8 cellular contexts compared by ENCODE assay signal in the genomic region with DNA sequence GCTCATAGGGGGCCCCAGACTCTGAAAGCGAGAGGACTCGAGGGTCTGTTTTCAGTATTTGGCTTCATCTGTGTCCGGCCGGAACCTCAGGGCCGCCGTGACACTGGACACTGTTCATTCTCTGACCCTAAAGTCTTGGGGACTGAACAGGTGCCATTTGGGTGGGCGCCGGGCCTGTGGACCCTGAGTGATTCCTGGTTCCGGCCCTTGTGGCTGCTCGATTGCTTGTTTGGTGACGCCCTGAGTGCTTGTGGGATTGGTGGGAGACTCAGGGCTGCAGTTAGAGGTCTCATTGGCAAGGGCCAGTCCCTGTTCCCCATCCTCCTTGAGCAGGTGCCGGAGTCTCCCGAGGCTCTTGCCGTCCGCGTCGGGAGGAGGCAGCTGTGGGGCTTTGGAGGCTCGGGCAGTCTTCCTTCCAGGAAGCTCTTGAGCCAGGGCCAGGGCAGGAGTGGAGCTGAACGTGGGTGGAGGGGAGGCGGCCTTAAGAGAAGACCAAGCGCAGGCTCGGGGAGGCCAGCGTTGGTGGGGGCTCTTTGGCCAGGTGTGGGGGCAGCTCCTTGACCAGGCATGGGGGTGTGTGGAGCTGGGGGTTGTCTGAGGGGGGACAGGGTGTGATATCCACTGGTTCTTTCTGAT. TPM values are rescaled to one million over a fixed set of nuclear protein-coding genes. Genes with fewer than 3 reads are reported as not detected.
DNase-seq lines count a peak whose midpoint lies in the region; ATAC-seq and TF ChIP-seq lines count a peak whose summit lies in the region.

No MANE protein-coding gene starts in this region.

- POLR2A ChIA-PET in CD8-positive, alpha-beta T cell (lab: Charles Lee), result no interaction called here
- POLR2A ChIA-PET in WTC11 (lab: Charles Lee), result interaction anchor here (0.6 to 0.9 kb wide), 2 partner anchors 8 to 145 kb away, joined by 3 to 5 read pairs; no protein-coding TSS in a partner anchor

- H3K4me3 Mint-ChIP-seq in CD8-positive, alpha-beta T cell, result peak overlapping the region; percentile 64
- peak overlapping the region; percentile 46 for H3K4me3 Mint-ChIP-seq in WTC11

- no peak for DNase-seq in CD8-positive, alpha-beta T cell
- DNase-seq in WTC11 (ENCODE audit: low spot score) (no peak), fibroblast of mammary gland (ENCODE audit: low read depth) (peak; percentile 71)
- no peak for DNase-seq in activated CD4-positive, alpha-beta T cell treated with anti-CD3 and anti-CD28 coated beads for 1 hour
- DNase-seq in effector CD8-positive, alpha-beta T cell (lab: John Stamatoyannopoulos, UW), result no peak

- no peaks in the 10 kb centered on the region for H3K9me3 Mint-ChIP-seq in CD8-positive, alpha-beta T cell
- no peaks in the 10 kb centered on the region for H3K9me3 Mint-ChIP-seq in WTC11

- H3K4me3 ChIP-seq in CD8-positive, alpha-beta T cell (ENCODE audit: low read depth, low read length), result peak overlapping the region; percentile 17
- H3K4me3 ChIP-seq in fibroblast of mammary gland (ENCODE audit: control insufficient read depth, low read depth, low read length) (peak overlapping the region; percentile 38), parathyroid adenoma (ENCODE audit: low read depth, low read length) (peak overlapping the region; percentile 51)

- no peak overlapping the region for H3K9ac ChIP-seq in parathyroid adenoma

- H3K79me2 ChIP-seq in parathyroid adenoma, result peaks cover 75% of the 10 kb centered on the region

- no peaks in the 10 kb centered on the region for H3K9me3 ChIP-seq in CD8-positive, alpha-beta T cell (ENCODE audit: low read length)
- H3K9me3 ChIP-seq in parathyroid adenoma (ENCODE audit: control insufficient read depth, low read length), result no peaks in the 10 kb centered on the region

- peak overlapping the region; percentile 75 for H3K4me2 ChIP-seq in parathyroid adenoma (ENCODE audit: low read length)

- peaks cover 27% of the 10 kb centered on the region for H3K36me3 ChIP-seq in CD8-positive, alpha-beta T cell (ENCODE audit: insufficient read depth, low read length)
- H3K36me3 ChIP-seq in parathyroid adenoma (ENCODE audit: control insufficient read depth, insufficient read depth, low read length), result no peaks in the 10 kb centered on the region

- no peak for TF ChIP-seq CTCF in CD8-positive, alpha-beta T cell (IDR thresholded peaks at IDR 0.05)
- TF ChIP-seq CTCF in WTC11 (IDR thresholded peaks at IDR 0.05), result no peak
- no peak for TF ChIP-seq CTCF in fibroblast of mammary gland (conservative IDR thresholded peaks at IDR 0.05; ENCODE audit: control insufficient read depth, insufficient read depth, low read depth, low read length)
- TF ChIP-seq CTCF in parathyroid adenoma (IDR thresholded peaks at IDR 0.05), result no peak

- no peaks in the 10 kb centered on the region for H3K27me3 Mint-ChIP-seq in CD8-positive, alpha-beta T cell (ENCODE audit: low read depth)
- no peaks in the 10 kb centered on the region for H3K27me3 Mint-ChIP-seq in WTC11 (ENCODE audit: low read depth)

- CTCF ChIA-PET in CD8-positive, alpha-beta T cell (lab: Charles Lee), result no interaction called here
- CTCF ChIA-PET in WTC11 (lab: Charles Lee), result interaction anchor here (0.5 kb wide), 1 partner anchor 49 kb away, joined by 4 read pairs; no protein-coding TSS in a partner anchor

- H3K27me3 ChIP-seq in CD8-positive, alpha-beta T cell (ENCODE audit: insufficient read depth, low read length), result no peaks in the 10 kb centered on the region
- H3K27me3 ChIP-seq in parathyroid adenoma (ENCODE audit: control insufficient read depth, insufficient read depth, low read length), result no peaks in the 10 kb centered on the region

- H3K4me1 Mint-ChIP-seq in CD8-positive, alpha-beta T cell (ENCODE audit: low read depth), result peaks cover 46% of the 10 kb centered on the region
- peaks cover 40% of the 10 kb centered on the region for H3K4me1 Mint-ChIP-seq in WTC11

- H3K27ac ChIP-seq in CD8-positive, alpha-beta T cell (ENCODE audit: low read depth, low read length), result peak overlapping the region; percentile 20
- peak overlapping the region; percentile 96 for H3K27ac ChIP-seq in parathyroid adenoma

- no peak overlapping the region for H2AFZ ChIP-seq in parathyroid adenoma

- intact Hi-C loops in CD8-positive, alpha-beta T cell (cut with DNase I, micrococcal nuclease), result no loop called here

- H3K27ac Mint-ChIP-seq in CD8-positive, alpha-beta T cell, result peak overlapping the region; percentile 81
- H3K27ac Mint-ChIP-seq in WTC11, result peak overlapping the region; percentile 95

- H3K36me3 Mint-ChIP-seq in CD8-positive, alpha-beta T cell, result peaks cover 47% of the 10 kb centered on the region
- peaks cover 51% of the 10 kb centered on the region for H3K36me3 Mint-ChIP-seq in WTC11

- H3K4me1 ChIP-seq in CD8-positive, alpha-beta T cell (ENCODE audit: insufficient read depth, low read length), result peaks cover 46% of the 10 kb centered on the region
- peaks cover 39% of the 10 kb centered on the region for H3K4me1 ChIP-seq in parathyroid adenoma

- ATAC-seq in CD8-positive, alpha-beta T cell, result no peak
- ATAC-seq in WTC11, result no peak
- ATAC-seq in HG03039 (IDR thresholded peaks at IDR 0.05; ENCODE audit: unreplicated experiment), result no peak
- no peak for ATAC-seq in GM21381 (IDR thresholded peaks at IDR 0.05; ENCODE audit: unreplicated experiment)

TF ChIP-seq in WTC11, 78 proteins besides CTCF, POLR2A, EP300 and RAD21:
- TF ChIP-seq NFATC4 (CRISPR knock-in tag; IDR thresholded peaks at IDR 0.05) (no peak), FOXP1 (CRISPR knock-in tag; IDR thresholded peaks at IDR 0.05; ENCODE audit: borderline replicate concordance) (0 out of 2 replicates have a peak, but pooled peaks have one; percentile 34), ETV6 (CRISPR knock-in tag; IDR thresholded peaks at IDR 0.05) (no peak), TP53 (CRISPR knock-in tag; IDR thresholded peaks at IDR 0.05) (no peak), ELF4 (CRISPR knock-in tag; IDR thresholded peaks at IDR 0.05; ENCODE audit: low read depth) (no peak), GABPB1 (CRISPR knock-in tag; IDR thresholded peaks at IDR 0.05) (no peak), ATF1 (CRISPR knock-in tag; IDR thresholded peaks at IDR 0.05) (no peak)
- TF ChIP-seq, protein P1, sequence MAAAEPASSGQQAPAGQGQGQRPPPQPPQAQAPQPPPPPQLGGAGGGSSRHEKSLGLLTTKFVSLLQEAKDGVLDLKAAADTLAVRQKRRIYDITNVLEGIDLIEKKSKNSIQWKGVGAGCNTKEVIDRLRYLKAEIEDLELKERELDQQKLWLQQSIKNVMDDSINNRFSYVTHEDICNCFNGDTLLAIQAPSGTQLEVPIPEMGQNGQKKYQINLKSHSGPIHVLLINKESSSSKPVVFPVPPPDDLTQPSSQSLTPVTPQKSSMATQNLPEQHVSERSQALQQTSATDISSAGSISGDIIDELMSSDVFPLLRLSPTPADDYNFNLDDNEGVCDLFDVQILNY (CRISPR knock-in tag; IDR thresholded peaks at IDR 0.05), result no peak

RNA-seq across cellular contexts. Expression of a gene that starts 4.7 kb away (rescaled TPM):
- 100 to 1,000 TPM; 248 to 266 TPM for total RNA-seq in CD8-positive, alpha-beta T cell
- total RNA-seq in WTC11 (2021), result 663 to 692 TPM (median 680 TPM) in 3 replicates

RNA-seq across cellular contexts. Expression of a gene that starts 19.8 kb away (rescaled TPM):
- not detected for total RNA-seq in CD8-positive, alpha-beta T cell
- total RNA-seq in WTC11 (2021), result 60.6 to 86.8 TPM (median 83.9 TPM) in 3 replicates

RNA-seq across cellular contexts. Expression of a gene that starts 25.7 kb away (rescaled TPM):
- total RNA-seq in CD8-positive, alpha-beta T cell, result under 1 TPM; 0.69 to 0.87 TPM
- 1.2 to 3.3 TPM (median 2.5 TPM) in 3 replicates for total RNA-seq in WTC11 (2021)

RNA-seq across cellular contexts. Expression of a gene that starts 38.8 kb away (rescaled TPM):
- total RNA-seq in CD8-positive, alpha-beta T cell, result not detected
- 0.53 to 0.82 TPM (median 0.61 TPM) in 3 replicates for total RNA-seq in WTC11 (2021)

RNA-seq across cellular contexts. Expression of a gene that starts 50.1 kb away (rescaled TPM):
- total RNA-seq in CD8-positive, alpha-beta T cell, result not detected
- not detected in 3 replicates for total RNA-seq in WTC11 (2021)

Comparison
In these comparisons a context has a peak if more than half of its experiments do, and no peak if none do; other contexts are left out.
1. RNA of a gene that starts 19.8 kb away (total RNA-seq): 60.6 to 86.8 TPM in WTC11; not detected in CD8-positive, alpha-beta T cell; every median in the first group is over 10 times any median in the second.
2. Peak in every context shown above with its lines, with median percentiles within 50 percentile points of each other: H3K4me3 ChIP-seq.